In genomic region chr2:139773720-139774277, GRCh38 we compare ENCODE assay signal across 19 cellular contexts.
DNase-seq lines count a peak whose midpoint lies in the region; ATAC-seq and TF ChIP-seq lines count a peak whose summit lies in the region.
"Had no signal": no experiment of that assay in that cellular context is flagged by ENCODE, and none has a peak within 500 bp of the region (broad histone marks: within the 10 kb centered on the region; RNA-seq: fewer than 3 reads in every experiment).

No MANE protein-coding gene starts in this region.

- H2AFZ ChIP-seq in PC-3 (ENCODE audit: low read length) = no peak overlapping the region
- H2AFZ ChIP-seq: GM23338 had no signal

- no TSS peak for BruUV-seq in PC-3 (replicated peaks; lab: Mats Ljungman, UMichigan)

- intact Hi-C loops in PC-3 (cut with micrococcal nuclease) = no loop called here
- intact Hi-C loops in mucosa of descending colon (cut with DNase I, micrococcal nuclease) = no loop called here

- no peaks in the 10 kb centered on the region for H3K79me2 ChIP-seq in PC-3 (ENCODE audit: low read length)

- no peaks in the 10 kb centered on the region for H3F3A ChIP-seq in PC-3 (ENCODE audit: low read length, unreplicated experiment)

- H3K36me3 Mint-ChIP-seq in mesothelial cell of epicardium (no peaks in the 10 kb centered on the region), endothelial cell (ENCODE audit: low read depth, unreplicated experiment) (no peaks in the 10 kb centered on the region)

- H3K4me1 Mint-ChIP-seq in mesothelial cell of epicardium = peaks cover 22% of the 10 kb centered on the region
- no peaks in the 10 kb centered on the region for H3K4me1 Mint-ChIP-seq in endothelial cell (ENCODE audit: unreplicated experiment)
- H3K4me1 Mint-ChIP-seq: B cell had no signal

- TF ChIP-seq CTCF in LNCaP clone FGC (IDR thresholded peaks at IDR 0.05; ENCODE audit: control insufficient read depth, extremely low read depth, insufficient read depth) (no peak), PC-3 (conservative IDR thresholded peaks at IDR 0.05; ENCODE audit: low read depth, low read length) (no peak), mesothelial cell of epicardium (IDR thresholded peaks at IDR 0.05; ENCODE audit: unreplicated experiment) (no peak), mucosa of descending colon (IDR thresholded peaks at IDR 0.05) (no peak), endothelial cell (IDR thresholded peaks at IDR 0.05; ENCODE audit: unreplicated experiment) (no peak)

- H3K4me1 ChIP-seq in PC-3 (ENCODE audit: insufficient read depth, low read length) = peaks cover 17% of the 10 kb centered on the region
- H3K4me1 ChIP-seq in mucosa of descending colon (ENCODE audit: low read depth) = no peaks in the 10 kb centered on the region

- CTCF ChIA-PET in PC-3 (lab: Charles Lee) = no interaction called here

- no peak overlapping the region for H3K4me3 Mint-ChIP-seq in mesothelial cell of epicardium
- H3K4me3 Mint-ChIP-seq in endothelial cell (ENCODE audit: unreplicated experiment) = no peak overlapping the region
- H3K4me3 Mint-ChIP-seq: B cell; CD4-positive, alpha-beta T cell; GM23338; T-helper 2 cell treated with Interferon-gamma antibody and Interleukin-4, amounts not matched to agents 5 μg/mL and 100 μg/mL, for 36 hours had no signal

- no peaks in the 10 kb centered on the region for H3K9me2 ChIP-seq in PC-3 (replicated peaks; ENCODE audit: low read length)

- H3K9ac ChIP-seq in PC-3 (ENCODE audit: low read length) = no peak overlapping the region

- POLR2A ChIA-PET in PC-3 (lab: Charles Lee; ENCODE audit: unreplicated experiment) = no interaction called here

- H3K9me3 Mint-ChIP-seq in mesothelial cell of epicardium (no peaks in the 10 kb centered on the region), endothelial cell (ENCODE audit: unreplicated experiment) (no peaks in the 10 kb centered on the region)
- H3K9me3 Mint-ChIP-seq: GM23338 had no signal

- H4K20me1 ChIP-seq in PC-3 (ENCODE audit: low read length) = no peaks in the 10 kb centered on the region

- peak overlapping the region; percentile 33; the same call in 1 of the 2 replicates for H3K27ac ChIP-seq in PC-3 (ENCODE audit: low read length)

- H3K4me2 ChIP-seq in PC-3 (ENCODE audit: low read length) = peak overlapping the region; percentile 9; the same call in 1 of the 2 replicates
- H3K4me2 ChIP-seq: GM23338 had no signal

- H3K27me3 ChIP-seq in PC-3 (ENCODE audit: low read length) = no peaks in the 10 kb centered on the region

- ATAC-seq in PC-3 (peak; percentile 77), mucosa of descending colon (no peak)
- ATAC-seq: GM23338 had no signal

- H3K36me3 ChIP-seq in PC-3 (ENCODE audit: low read depth, low read length) (no peaks in the 10 kb centered on the region), mucosa of descending colon (ENCODE audit: low read depth) (no peaks in the 10 kb centered on the region)

- H3K27ac Mint-ChIP-seq in mesothelial cell of epicardium (peak overlapping the region; percentile 14), endothelial cell (ENCODE audit: unreplicated experiment) (no peak overlapping the region)
- H3K27ac Mint-ChIP-seq: B cell; CD4-positive, alpha-beta T cell; GM23338; T-helper 2 cell treated with Interferon-gamma antibody and Interleukin-4, amounts not matched to agents 5 μg/mL and 100 μg/mL, for 36 hours had no signal

- DNase-seq in D341Med (ENCODE audit: low spot score) = peak; percentile 15
- DNase-seq in LNCaP clone FGC (ENCODE audit: low read depth) = peak; percentile 58
- peak; percentile 74 for DNase-seq in PC-3
- DNase-seq in mesothelial cell of epicardium (ENCODE audit: low spot score in 2 of 2, unreplicated experiment in 2 of 2) = no peak
- no peak for DNase-seq in NCI-H128 (lab: John Stamatoyannopoulos, UW; ENCODE audit: unreplicated experiment)
- DNase-seq in mucosa of descending colon = no peak
- no peak for DNase-seq in endothelial cell (ENCODE audit: low spot score)
- DNase-seq: CD4-positive, alpha-beta T cell; DND-41; GDM1; KBM-7; NCI-H1048; NCI-H187 treated with DMSO at 0.1 percent for 48 hours; NCI-H510A treated with DMSO at 0.1 percent for 48 hours; SIG-M5; SW 1271 had no signal

- H3K27me3 Mint-ChIP-seq in mesothelial cell of epicardium (ENCODE audit: low read depth) (no peaks in the 10 kb centered on the region), endothelial cell (ENCODE audit: unreplicated experiment) (no peaks in the 10 kb centered on the region)
- H3K27me3 Mint-ChIP-seq: B cell; CD4-positive, alpha-beta T cell had no signal

- H3K9me3 ChIP-seq in PC-3 (ENCODE audit: low read length) (no peaks in the 10 kb centered on the region), mucosa of descending colon (no peaks in the 10 kb centered on the region)

- no peak overlapping the region for H3K4me3 ChIP-seq in LNCaP clone FGC (ENCODE audit: low read depth, low read length)
- H3K4me3 ChIP-seq in PC-3 (ENCODE audit: low read length) = no peak overlapping the region
- no peak overlapping the region for H3K4me3 ChIP-seq in mucosa of descending colon
- H3K4me3 ChIP-seq: GM23338 had no signal

Comparison
In these comparisons a context has a peak if more than half of its experiments do, and no peak if none do; other contexts are left out.
1. DNase-seq: peak in D341Med (single experiment), LNCaP clone FGC (single experiment) and PC-3 (single experiment); none in mesothelial cell of epicardium (0 of 2), NCI-H128 (single experiment), mucosa of descending colon (0 of 3) and endothelial cell (single experiment).